Comparison of ENCODE assay signal across 24 cellular contexts in the genomic region with DNA sequence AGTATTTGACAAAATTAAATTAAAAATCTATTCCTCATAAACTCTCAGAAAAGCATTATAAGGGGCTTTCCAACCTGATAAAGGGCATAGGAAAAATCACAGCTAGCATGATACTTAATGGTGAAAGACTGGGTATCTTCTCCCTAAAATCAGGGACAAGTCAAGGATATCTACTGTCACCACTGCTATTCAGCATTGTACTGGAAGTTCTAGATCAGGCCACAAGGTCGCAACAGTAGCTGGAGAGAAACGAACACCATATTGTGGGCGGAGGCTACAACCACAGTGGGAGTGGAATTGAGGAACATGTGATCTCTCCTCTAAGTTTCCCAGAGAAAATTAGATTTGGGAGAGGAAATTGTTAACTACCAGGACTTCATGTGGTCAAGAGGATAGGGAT.
"Had no signal": no experiment of that assay in that cellular context is flagged by ENCODE, and none has a peak within 500 bp of the region (broad histone marks: within the 10 kb centered on the region; RNA-seq: fewer than 3 reads in every experiment).

No MANE protein-coding gene starts in this region.

- H3K27ac ChIP-seq: coronary artery, heart left ventricle, psoas muscle, sigmoid colon, skin epidermis, stomach had no signal

- DNase-seq: effector CD4-positive, alpha-beta T cell; endodermal cell; erythroblast; foreskin melanocyte; heart left ventricle; hippocampal formation; left colon; left ventricle myocardium superior; mesenchymal stem cell; naive thymus-derived CD4-positive, alpha-beta T cell; nephron progenitor cell; psoas muscle; retina; sigmoid colon; stimulated activated CD4-positive, alpha-beta T cell treated with anti-CD3 and anti-CD28 coated beads, Interleukin-2, amount 100 ng/mL, for 24 hours; stimulated activated CD4-positive, alpha-beta T cell treated with anti-CD3 and anti-CD28 coated beads, Interleukin-4, amount 100 ng/mL, for 4 hours; stimulated activated naive CD4-positive, alpha-beta T cell; stomach; substantia nigra; trophoblast cell had no signal

- H3K27me3 ChIP-seq: heart left ventricle, sigmoid colon, stomach had no signal

- FAIRE-seq: urothelium cell line had no signal

- H3K36me3 ChIP-seq: heart left ventricle, sigmoid colon, stomach had no signal

- H3K9me3 ChIP-seq: psoas muscle had no signal

- H3K4me1 Mint-ChIP-seq: endodermal cell, nephron progenitor cell had no signal

- ATAC-seq: heart left ventricle; left colon; left ventricle myocardium superior; naive thymus-derived CD4-positive, alpha-beta T cell; psoas muscle had no signal

- H3K9me3 Mint-ChIP-seq: endodermal cell, nephron progenitor cell had no signal

- H3K4me1 ChIP-seq: psoas muscle, sigmoid colon, stomach had no signal

- H3K4me3 ChIP-seq: coronary artery, heart left ventricle, lung, psoas muscle, sigmoid colon, skin epidermis, stomach had no signal

- H3K4me3 Mint-ChIP-seq: endodermal cell; naive thymus-derived CD4-positive, alpha-beta T cell; nephron progenitor cell had no signal

- H3K27ac Mint-ChIP-seq: endodermal cell; naive thymus-derived CD4-positive, alpha-beta T cell; nephron progenitor cell had no signal
